34 cellular contexts compared by ENCODE assay signal in genomic region chr5:165882099-165882498, GRCh38.
"Had no signal": no experiment of that assay in that cellular context is flagged by ENCODE, and none has a peak within 500 bp of the region (broad histone marks: within the 10 kb centered on the region; RNA-seq: fewer than 3 reads in every experiment).

No MANE protein-coding gene starts in this region.

- H3K36me3 ChIP-seq: MG63 had no signal

- H3K4me3 ChIP-seq: MG63 had no signal

- H3K9me3 ChIP-seq: MG63 had no signal

- H3K27me3 ChIP-seq: MG63 had no signal

- H3K27ac ChIP-seq: KMS-11 had no signal

- DNase-seq: Karpas-422, Kasumi-1, MG63, MM.1S, MV-4-11, NCI-H1048, NCI-H1092, NCI-H1092 treated with DMSO at 0.1 percent for 48 hours, NCI-H1105, NCI-H1105 treated with DMSO at 0.1 percent for 48 hours, NCI-H1417 treated with DMSO at 0.1 percent for 48 hours, NCI-H1436, NCI-H1436 treated with DMSO at 0.1 percent for 48 hours, NCI-H146, NCI-H1694, NCI-H1694 treated with DMSO at 0.1 percent for 48 hours, NCI-H187, NCI-H187 treated with DMSO at 0.1 percent for 48 hours, NCI-H1930, NCI-H2029, NCI-H2029 treated with DMSO at 0.1 percent for 48 hours, NCI-H2081 treated with DMSO at 0.1 percent for 48 hours, NCI-H2107, NCI-H2171, NCI-H2171 treated with DMSO at 0.1 percent for 48 hours, NCI-H2227 treated with DMSO at 0.1 percent for 48 hours, NCI-H226, NCI-H345, NCI-H446, NCI-H446 treated with DMSO at 0.1 percent for 48 hours, NCI-H510A, NCI-H510A treated with DMSO at 0.1 percent for 48 hours, NCI-H524 had no signal
